8 cellular contexts compared by ENCODE assay signal in the genomic region with DNA sequence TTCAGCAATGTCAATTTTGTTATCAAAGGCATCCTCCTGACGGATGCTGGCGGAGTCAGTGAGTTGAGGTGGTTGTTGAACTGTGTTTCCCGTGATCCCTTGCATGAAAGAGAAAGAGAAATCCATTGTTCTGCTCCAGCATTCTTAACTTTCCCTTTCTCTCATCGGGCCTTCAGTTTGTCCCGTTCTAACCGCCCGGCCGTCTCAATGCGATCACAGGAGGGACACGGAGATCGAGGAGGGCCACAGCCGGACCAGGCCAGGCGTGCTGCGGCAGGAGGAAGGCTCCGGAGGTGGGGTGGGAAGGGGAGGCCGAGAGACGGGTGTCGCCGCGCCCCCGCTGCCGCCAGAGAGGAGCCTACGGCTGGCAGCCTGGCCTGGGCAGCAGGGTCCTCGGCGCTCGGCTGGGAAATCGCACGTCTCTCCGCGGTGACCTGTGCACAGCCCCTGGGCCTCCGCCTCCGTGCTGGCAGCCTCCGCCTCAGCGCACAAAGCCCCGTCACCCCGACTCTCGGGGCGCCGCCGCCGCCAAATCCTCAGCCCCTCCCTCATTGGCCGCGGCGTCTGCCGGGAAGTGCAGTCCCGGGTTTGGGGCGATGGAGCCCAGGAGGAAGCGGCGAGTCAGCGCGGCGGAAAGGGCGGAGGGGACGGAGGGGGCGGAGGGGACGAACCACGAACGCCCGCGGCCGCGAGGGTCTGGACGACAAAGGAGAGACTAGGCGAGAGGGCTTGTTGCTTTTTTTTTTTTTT. TPM values are rescaled to one million over a fixed set of nuclear protein-coding genes. Genes with fewer than 3 reads are reported as not detected.
DNase-seq lines count a peak whose midpoint lies in the region; ATAC-seq and TF ChIP-seq lines count a peak whose summit lies in the region.

No MANE protein-coding gene starts in this region.

- TF ChIP-seq CTCF in GM10248 (IDR thresholded peaks at IDR 0.05; ENCODE audit: control extremely low read depth, extremely low read depth, low read depth, missing control alignments) (no peak), gastroesophageal sphincter (IDR thresholded peaks at IDR 0.05) (peak in 1 of 4 experiments; percentile 14)

- peak; percentile 62 for ATAC-seq in HG02870 (IDR thresholded peaks at IDR 0.05; ENCODE audit: unreplicated experiment)
- peak; percentile 89 for ATAC-seq in gastroesophageal sphincter

- peak overlapping the region; percentile 63 for H2BK5ac ChIP-seq in neuronal stem cell (ENCODE audit: low read length)

- POLR2A ChIA-PET in GM10248 (lab: Yijun Ruan, JAX): no interaction called here

- H3K36me3 Mint-ChIP-seq in activated naive CD4-positive, alpha-beta T cell treated with anti-CD3 and anti-CD28 coated beads for 36 hours (ENCODE audit: low read depth): no peaks in the 10 kb centered on the region

- H3K9ac ChIP-seq in neuronal stem cell (ENCODE audit: low read depth, low read length, poor library complexity): peak overlapping the region; percentile 95
- peak overlapping the region; percentile 77 to 90 for H3K9ac ChIP-seq in stomach smooth muscle (ENCODE audit: low read length in 2 of 2)

- intact Hi-C loops in activated naive CD4-positive, alpha-beta T cell treated with anti-CD3 and anti-CD28 coated beads for 36 hours (cut with micrococcal nuclease): no loop called here

- H2AFZ ChIP-seq in neuronal stem cell (ENCODE audit: low read length): peak overlapping the region; percentile 80

- H3K27ac Mint-ChIP-seq in activated naive CD4-positive, alpha-beta T cell treated with anti-CD3 and anti-CD28 coated beads for 36 hours: peak overlapping the region; percentile 95

- in situ Hi-C loops in HAP-1 (cut with MboI; ENCODE audit: low sequenced_read_pairs): no loop called here

- no peaks in the 10 kb centered on the region for H3K79me1 ChIP-seq in neuronal stem cell (ENCODE audit: low read depth, low read length)

- CTCF ChIA-PET in GM10248 (lab: Yijun Ruan, JAX): no interaction called here
- CTCF ChIA-PET in activated naive CD4-positive, alpha-beta T cell treated with anti-CD3 and anti-CD28 coated beads for 36 hours (lab: Charles Lee): interaction anchor here (1.0 kb wide), 1 partner anchor 47 kb away, joined by 3 read pairs; no protein-coding TSS in a partner anchor

- H2BK15ac ChIP-seq in neuronal stem cell (ENCODE audit: low read length): no peak overlapping the region

- H3K14ac ChIP-seq in neuronal stem cell (ENCODE audit: low read length): no peak overlapping the region

- H3K27ac ChIP-seq in gastroesophageal sphincter (peak overlapping the region; percentile 87 to 97 (median 95)), neuronal stem cell (replicated peaks; ENCODE audit: low read length) (peak overlapping the region; percentile 90), stomach smooth muscle (ENCODE audit: low read length) (peak overlapping the region; percentile 91)

- 0 to 15% methylated on average over 3 of the region's 64 CpGs for WGBS in gastroesophageal sphincter (ENCODE audit: low coverage in 1 of 2), 2 donors
- WGBS in neuronal stem cell (ENCODE audit: extremely low coverage in 2 of 2, insufficient read length in 2 of 2, insufficient replicate concordance in 1 of 2), 2 donors: no CpG with 5 or more reads among the region's 64 CpGs

- peak overlapping the region; percentile 90 for H4K91ac ChIP-seq in neuronal stem cell (ENCODE audit: low read depth, low read length, poor library complexity)

- H2AK5ac ChIP-seq in neuronal stem cell (ENCODE audit: low read depth, low read length): no peak overlapping the region

- H3K4me3 ChIP-seq in gastroesophageal sphincter: peak overlapping the region; percentile 90 to 97
- H3K4me3 ChIP-seq in neuronal stem cell (ENCODE audit: low read length in 2 of 2): peak overlapping the region; percentile 14 to 76
- peak overlapping the region; percentile 71 to 88 for H3K4me3 ChIP-seq in stomach smooth muscle (ENCODE audit: low read length in 2 of 2)
- no peak overlapping the region for H3K4me3 ChIP-seq in HAP-1

- H3K27me3 ChIP-seq in gastroesophageal sphincter: no peaks in the 10 kb centered on the region
- peaks cover 0 to 55% (median 1%) of the 10 kb centered on the region in 3 experiments for H3K27me3 ChIP-seq in neuronal stem cell (ENCODE audit: control insufficient read depth in 3 of 3, insufficient read depth in 3 of 3, low read depth in 1 of 3, low read length in 3 of 3)
- no peaks in the 10 kb centered on the region for H3K27me3 ChIP-seq in stomach smooth muscle (ENCODE audit: control insufficient read depth in 1 of 2, insufficient read depth in 2 of 2, low read length in 2 of 2)
- H3K27me3 ChIP-seq in HAP-1 (ENCODE audit: low read depth): no peaks in the 10 kb centered on the region

- H3K4ac ChIP-seq in neuronal stem cell (ENCODE audit: low read length): peak overlapping the region; percentile 87

- H3K23ac ChIP-seq in neuronal stem cell (ENCODE audit: low read depth, low read length, poor library complexity): peak overlapping the region; percentile 61

- no peaks in the 10 kb centered on the region for H3K27me3 Mint-ChIP-seq in activated naive CD4-positive, alpha-beta T cell treated with anti-CD3 and anti-CD28 coated beads for 36 hours (ENCODE audit: low read depth)

- no peak for TF ChIP-seq EP300 in gastroesophageal sphincter (IDR thresholded peaks at IDR 0.05)

- H2BK12ac ChIP-seq in neuronal stem cell (ENCODE audit: low read length): peak overlapping the region; percentile 32

- TF ChIP-seq POLR2A in gastroesophageal sphincter (IDR thresholded peaks at IDR 0.05): peak; percentile 68 to 76

- H3K4me1 ChIP-seq in gastroesophageal sphincter: peaks cover 0 to 6% (median 0%) of the 10 kb centered on the region in 3 donors
- H3K4me1 ChIP-seq in neuronal stem cell (ENCODE audit: control insufficient read depth in 2 of 2, insufficient read depth in 1 of 2, low read depth in 1 of 2, low read length in 2 of 2): peaks cover 0 to 7% of the 10 kb centered on the region in 2 donors
- H3K4me1 ChIP-seq in stomach smooth muscle (ENCODE audit: control insufficient read depth, insufficient read depth, low read length): no peaks in the 10 kb centered on the region
- no peaks in the 10 kb centered on the region for H3K4me1 ChIP-seq in HAP-1

- H3K36me3 ChIP-seq in gastroesophageal sphincter: no peaks in the 10 kb centered on the region
- no peaks in the 10 kb centered on the region for H3K36me3 ChIP-seq in neuronal stem cell (replicated peaks in 1 of 2; ENCODE audit: control insufficient read depth in 2 of 2, insufficient read depth in 2 of 2, low read length in 2 of 2)
- no peaks in the 10 kb centered on the region for H3K36me3 ChIP-seq in stomach smooth muscle (ENCODE audit: control insufficient read depth in 2 of 2, insufficient read depth in 2 of 2, low read length in 2 of 2)
- no peaks in the 10 kb centered on the region for H3K36me3 ChIP-seq in HAP-1 (replicated peaks)

- peak overlapping the region; percentile 81 for H3K4me2 ChIP-seq in neuronal stem cell (ENCODE audit: insufficient read depth, low read length, poor library complexity, severe bottlenecking)

- H3K18ac ChIP-seq in neuronal stem cell (ENCODE audit: low read length): peak overlapping the region; percentile 100

- peak overlapping the region; percentile 97 for H2BK120ac ChIP-seq in neuronal stem cell (ENCODE audit: low read depth, low read length)

- DNase-seq in GM10248 (ENCODE audit: extremely low spot score) (peak; percentile 88), RKO (ENCODE audit: low spot score) (peak; percentile 80), neuronal stem cell (ENCODE audit: low spot score) (peak; percentile 68), HAP-1 (ENCODE audit: low spot score in 2 of 2) (no peak)
- peak; percentile 84 for DNase-seq in activated naive CD4-positive, alpha-beta T cell treated with anti-CD3 and anti-CD28 coated beads for 36 hours

- H3K4me3 Mint-ChIP-seq in activated naive CD4-positive, alpha-beta T cell treated with anti-CD3 and anti-CD28 coated beads for 36 hours: peak overlapping the region; percentile 89

- H4K8ac ChIP-seq in neuronal stem cell (ENCODE audit: low read depth, low read length): peak overlapping the region; percentile 74

- H3K9me3 ChIP-seq in gastroesophageal sphincter (no peaks in the 10 kb centered on the region), neuronal stem cell (replicated peaks in 1 of 2; ENCODE audit: control insufficient read depth in 2 of 2, insufficient read depth in 1 of 2, low read depth in 1 of 2, low read length in 2 of 2) (no peaks in the 10 kb centered on the region), stomach smooth muscle (ENCODE audit: control insufficient read depth in 2 of 2, low read length in 2 of 2) (no peaks in the 10 kb centered on the region), HAP-1 (no peaks in the 10 kb centered on the region)

- no peaks in the 10 kb centered on the region for H3K9me3 Mint-ChIP-seq in activated naive CD4-positive, alpha-beta T cell treated with anti-CD3 and anti-CD28 coated beads for 36 hours

- H3K4me1 Mint-ChIP-seq in activated naive CD4-positive, alpha-beta T cell treated with anti-CD3 and anti-CD28 coated beads for 36 hours (ENCODE audit: low read depth): peaks cover 18% of the 10 kb centered on the region

RNA-seq across cellular contexts. Expression of a gene that starts 38.1 kb away (rescaled TPM):
- total RNA-seq in activated naive CD4-positive, alpha-beta T cell treated with anti-CD3 and anti-CD28 coated beads for 36 hours: not detected
- total RNA-seq in gastroesophageal sphincter: under 1 TPM in 1 of 4 donors, not detected in 3; 0.27 TPM
- polyA plus RNA-seq in neuronal stem cell (2013, experiment 1 of 2): 0.03 TPM
- not detected for polyA plus RNA-seq in neuronal stem cell (2013, experiment 2 of 2)

RNA-seq across cellular contexts. Expression of a gene that starts 58.3 kb away (rescaled TPM):
- total RNA-seq in activated naive CD4-positive, alpha-beta T cell treated with anti-CD3 and anti-CD28 coated beads for 36 hours: 10 to 100 TPM; 12.2 to 13.5 TPM
- total RNA-seq in gastroesophageal sphincter: 100 to 1,000 TPM; 127 to 228 (median 154) TPM
- 35.1 TPM for polyA plus RNA-seq in neuronal stem cell (2013, experiment 1 of 2)
- 36.5 TPM for polyA plus RNA-seq in neuronal stem cell (2013, experiment 2 of 2)

RNA-seq across cellular contexts. Expression of a gene that starts 58.8 kb away (rescaled TPM):
- under 1 TPM; 0.12 to 0.17 TPM for total RNA-seq in activated naive CD4-positive, alpha-beta T cell treated with anti-CD3 and anti-CD28 coated beads for 36 hours
- total RNA-seq in gastroesophageal sphincter: 10 to 100 TPM in 1 of 4 donors, 1 to 10 TPM in 3; 5.3 to 11.8 (median 7.6) TPM
- 0.14 TPM for polyA plus RNA-seq in neuronal stem cell (2013, experiment 1 of 2)
- 0.08 TPM for polyA plus RNA-seq in neuronal stem cell (2013, experiment 2 of 2)

RNA-seq across cellular contexts. Expression of a gene that starts 59.7 kb away (rescaled TPM):
- total RNA-seq in activated naive CD4-positive, alpha-beta T cell treated with anti-CD3 and anti-CD28 coated beads for 36 hours: not detected
- total RNA-seq in gastroesophageal sphincter: under 1 TPM in 1 of 4 donors, not detected in 3; 0.12 TPM
- 0.01 TPM for polyA plus RNA-seq in neuronal stem cell (2013, experiment 1 of 2)
- polyA plus RNA-seq in neuronal stem cell (2013, experiment 2 of 2): 0.01 TPM

Comparison
In these comparisons a context has a peak if more than half of its experiments do, and no peak if none do; other contexts are left out.
1. DNase-seq: peak in GM10248 (single experiment), RKO (single experiment), activated naive CD4-positive, alpha-beta T cell treated with anti-CD3 and anti-CD28 coated beads for 36 hours (single experiment) and neuronal stem cell (single experiment); none in HAP-1 (0 of 2).
2. RNA of a gene that starts 58.3 kb away (total RNA-seq): 127 to 228 TPM in gastroesophageal sphincter; 12.2 to 13.5 TPM in activated naive CD4-positive, alpha-beta T cell treated with anti-CD3 and anti-CD28 coated beads for 36 hours; every median in the first group is over 4 times any median in the second.
3. RNA of a gene that starts 58.8 kb away (total RNA-seq): 5.3 to 11.8 TPM in gastroesophageal sphincter; 0.12 to 0.17 TPM in activated naive CD4-positive, alpha-beta T cell treated with anti-CD3 and anti-CD28 coated beads for 36 hours; every median in the first group is over 4 times any median in the second.
4. Peak in every context shown above with its lines, with median percentiles within 50 percentile points of each other: H3K27ac ChIP-seq.